In the genomic region with DNA sequence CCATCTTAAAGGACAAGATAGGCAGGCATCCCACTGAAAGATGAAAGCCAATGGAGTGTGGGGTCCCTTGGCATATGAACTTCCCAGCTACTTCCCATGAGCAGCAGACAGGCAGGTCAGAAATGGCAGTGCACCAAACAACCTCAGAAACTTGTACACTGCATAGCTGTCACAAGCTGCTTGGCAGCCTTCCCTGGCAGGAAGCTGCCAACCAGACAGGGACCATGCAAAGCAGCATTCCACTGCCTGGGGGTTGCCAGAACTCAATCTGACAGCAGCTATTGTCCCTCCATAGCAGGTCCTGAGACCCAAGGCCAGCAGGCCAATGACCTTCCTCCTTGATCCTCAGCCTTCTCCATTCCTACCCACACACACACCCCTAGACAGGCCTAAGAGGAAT, we compare ENCODE assay signal across 17 cellular contexts.
DNase-seq lines count a peak whose midpoint lies in the region; ATAC-seq, FAIRE-seq and TF ChIP-seq lines count a peak whose summit lies in the region.
"Had no signal": no experiment of that assay in that cellular context is flagged by ENCODE, and none has a peak within 500 bp of the region (broad histone marks: within the 10 kb centered on the region; RNA-seq: fewer than 3 reads in every experiment).

No MANE protein-coding gene starts in this region.

- H3K36me3 ChIP-seq in pancreas (no peaks in the 10 kb centered on the region), stomach (peaks cover 0 to 11% (median 4%) of the 10 kb centered on the region in 4 donors)
- H3K36me3 ChIP-seq: BLaER1 treated with 17β-estradiol and CSF1 and Interleukin-3, amounts not matched to agents 10 nM and 100 nM; ovary; Peyer's patch had no signal

- H3K27ac ChIP-seq in pancreas (no peak overlapping the region), stomach (no peak overlapping the region)
- H3K27ac ChIP-seq: BLaER1 treated with 17β-estradiol and CSF1 and Interleukin-3, amounts not matched to agents 10 nM and 100 nM; ovary; Peyer's patch; tibial nerve had no signal

- TF ChIP-seq CTCF in pancreas (IDR thresholded peaks at IDR 0.05) (no peak), stomach (IDR thresholded peaks at IDR 0.05) (no peak)

- ATAC-seq in pancreas: peak in 3 of 4 donors; percentile 70 to 85 (median 80)

- intact Hi-C loops in pancreas (cut with DNase I) (no loop called here), stomach (cut with DNase I; ENCODE audit: low total_unique reads) (no loop called here)

- H3K9me3 ChIP-seq in pancreas (no peaks in the 10 kb centered on the region), stomach (no peaks in the 10 kb centered on the region)
- H3K9me3 ChIP-seq: BLaER1 treated with 17β-estradiol and CSF1 and Interleukin-3, amounts not matched to agents 10 nM and 100 nM; ovary; Peyer's patch; tibial nerve had no signal

- DNase-seq in EL (peak; percentile 60), SK-MEL-5 (ENCODE audit: low read depth, low spot score) (peak; percentile 30), glomerular visceral epithelial cell (ENCODE audit: extremely low spot score) (peak; percentile 8), pancreas (peak in 4 of 6 donors; percentile 5 to 47 (median 38)), DMS53 (lab: John Stamatoyannopoulos, UW) (no peak), stomach (no peak), dedifferentiated amniotic fluid mesenchymal stem cell (ENCODE audit: extremely low spot score) (no peak), epidermal melanocyte (ENCODE audit: insufficient read length, low spot score) (no peak)
- DNase-seq: activated CD4-positive, alpha-beta T cell treated with anti-CD3 and anti-CD28 coated beads, Interleukin-2, amount 10 ng/mL, durations not matched to agents 24 days and 14 days; activated T-cell treated with anti-CD3 and anti-CD28 coated beads, Interleukin-2, amount 50 U/mL, for 24 hours; NCI-H1436 treated with DMSO at 0.1 percent for 48 hours; NCI-H510A treated with DMSO at 0.1 percent for 48 hours; ovary; Peyer's patch had no signal

- no peak overlapping the region for H3K4me3 ChIP-seq in pancreas
- H3K4me3 ChIP-seq in stomach: no peak overlapping the region
- H3K4me3 ChIP-seq: BLaER1 treated with 17β-estradiol and CSF1 and Interleukin-3, amounts not matched to agents 10 nM and 100 nM; ovary; Peyer's patch; tibial nerve had no signal

- no peak for TF ChIP-seq POLR2A in stomach (IDR thresholded peaks at IDR 0.05)

- H3K27me3 ChIP-seq in pancreas: no peaks in the 10 kb centered on the region
- no peaks in the 10 kb centered on the region for H3K27me3 ChIP-seq in stomach
- H3K27me3 ChIP-seq: BLaER1 treated with 17β-estradiol and CSF1 and Interleukin-3, amounts not matched to agents 10 nM and 100 nM; ovary; Peyer's patch; tibial nerve had no signal

- H3K4me1 ChIP-seq in pancreas (no peaks in the 10 kb centered on the region), stomach (peaks cover 0 to 42% (median 16%) of the 10 kb centered on the region in 4 donors)
- H3K4me1 ChIP-seq: BLaER1 treated with 17β-estradiol and CSF1 and Interleukin-3, amounts not matched to agents 10 nM and 100 nM; Peyer's patch had no signal

- TF ChIP-seq EP300 in stomach (IDR thresholded peaks at IDR 0.05): no peak

- in situ Hi-C loops in SK-MEL-5 (cut with HindIII; ENCODE audit: low pct_unique_long_range_greater_than_20kb, low sequenced_read_pairs): no loop called here

- no peak for FAIRE-seq in pancreas (lab: Jason Lieb, UNC)
- FAIRE-seq: colon had no signal

Comparison
In these comparisons a context has a peak if more than half of its experiments do, and no peak if none do; other contexts are left out.
1. DNase-seq: peak in EL (single experiment), SK-MEL-5 (single experiment), glomerular visceral epithelial cell (single experiment) and pancreas (4 of 6); none in DMS53 (single experiment), stomach (single experiment), dedifferentiated amniotic fluid mesenchymal stem cell (single experiment) and epidermal melanocyte (single experiment).